Comparison of ENCODE assay signal across 20 cellular contexts in the genomic region with DNA sequence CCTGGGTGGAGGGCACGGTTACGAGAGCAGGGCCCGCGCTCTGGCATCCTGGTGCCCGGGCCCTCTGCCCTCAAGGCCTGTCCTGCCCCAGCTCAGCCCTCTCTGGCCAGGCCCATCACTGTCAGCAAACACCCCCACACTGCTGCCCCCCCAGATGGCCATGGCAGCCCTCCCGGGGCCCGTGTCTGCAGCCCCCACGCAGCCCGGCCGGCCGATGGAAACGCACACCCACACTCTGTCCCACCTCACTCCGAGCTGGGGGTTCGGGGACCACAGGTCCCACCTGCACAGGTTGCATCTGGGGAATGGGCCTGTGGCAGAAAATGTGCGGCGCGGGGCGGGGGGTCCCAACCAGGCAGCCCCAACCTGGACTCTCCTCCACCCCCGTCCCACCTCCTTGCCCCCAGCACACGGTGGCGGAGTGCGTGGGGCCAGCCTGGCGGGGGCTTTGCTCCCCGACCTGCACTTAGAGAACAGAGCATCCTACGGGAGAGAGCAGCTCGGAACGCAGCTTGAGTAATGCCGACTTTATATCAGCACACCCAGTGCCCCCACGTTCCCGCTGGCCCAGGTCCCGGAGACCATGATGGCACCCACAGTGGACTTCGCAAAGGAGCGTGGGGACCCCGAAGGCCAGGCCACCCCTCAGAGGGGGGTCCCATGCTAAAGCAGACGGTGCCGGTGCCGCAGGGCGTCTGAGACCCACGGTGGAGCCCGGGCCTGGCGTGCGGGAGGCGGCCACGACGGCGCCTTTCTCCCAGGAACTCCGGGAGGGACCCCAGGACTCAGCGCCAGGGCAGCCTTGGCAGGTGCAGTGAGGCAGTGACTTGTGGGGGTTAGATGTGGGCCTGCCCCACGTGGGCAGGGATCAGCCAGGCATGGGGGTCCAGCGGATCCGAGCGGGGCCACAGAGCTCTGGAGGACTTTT. TPM values are rescaled to one million over a fixed set of nuclear protein-coding genes. Genes with fewer than 3 reads are reported as not detected.
DNase-seq lines count a peak whose midpoint lies in the region; ATAC-seq, FAIRE-seq and TF ChIP-seq lines count a peak whose summit lies in the region.
"Had no signal": no experiment of that assay in that cellular context is flagged by ENCODE, and none has a peak within 500 bp of the region (broad histone marks: within the 10 kb centered on the region; RNA-seq: fewer than 3 reads in every experiment).

No MANE protein-coding gene starts in this region.

- H3K4me3 ChIP-seq in Peyer's patch (no peak overlapping the region), kidney (ENCODE audit: low read length in 2 of 2) (no peak overlapping the region), GM23248 (no peak overlapping the region)
- H3K4me3 ChIP-seq: A549, GM12878, SK-N-MC had no signal

- H3K27me3 ChIP-seq in Peyer's patch: no peaks in the 10 kb centered on the region
- H3K27me3 ChIP-seq in GM23248 (replicated peaks; ENCODE audit: insufficient read depth): no peaks in the 10 kb centered on the region

- no peak overlapping the region for H3K27ac Mint-ChIP-seq in activated CD4-positive, alpha-beta memory T cell treated with anti-CD3 and anti-CD28 coated beads for 36 hours
- H3K27ac Mint-ChIP-seq in activated CD4-positive, alpha-beta memory T cell treated with anti-CD3 and anti-CD28 coated beads, Interleukin-2, amount 10 ng/mL, durations not matched to agents 7 days and 5 days: no peak overlapping the region
- H3K27ac Mint-ChIP-seq: activated naive CD8-positive, alpha-beta T cell treated with anti-CD3 and anti-CD28 coated beads, Interleukin-2, amount 50 U/mL, for 24 hours; CD8-positive, alpha-beta memory T cell; immature natural killer cell had no signal

- H3F3A ChIP-seq in GM23248 (ENCODE audit: insufficient read depth): no peaks in the 10 kb centered on the region

- 88 to 90% methylated on average over 33 to 51 of the region's 52 CpGs for WGBS in GM23248 (ENCODE audit: low coverage in 1 of 2, low lambda C conversion rate in 2 of 2, missing lambda C conversion rate in 2 of 2), 2 experiments

- no peak for TF ChIP-seq CTCF in Peyer's patch (IDR thresholded peaks at IDR 0.05)
- TF ChIP-seq CTCF in kidney (IDR thresholded peaks at IDR 0.05; ENCODE audit: borderline replicate concordance, extremely low read depth, insufficient read depth): no peak

- POLR2A ChIA-PET in activated CD4-positive, alpha-beta memory T cell treated with anti-CD3 and anti-CD28 coated beads for 36 hours (lab: Charles Lee): no interaction called here
- POLR2A ChIA-PET in activated CD4-positive, alpha-beta memory T cell treated with anti-CD3 and anti-CD28 coated beads, Interleukin-2, amount 10 ng/mL, durations not matched to agents 7 days and 5 days (lab: Charles Lee): no interaction called here

- peaks cover 6% of the 10 kb centered on the region for H3K4me1 Mint-ChIP-seq in activated CD4-positive, alpha-beta memory T cell treated with anti-CD3 and anti-CD28 coated beads for 36 hours (ENCODE audit: low read depth)
- peaks cover 6% of the 10 kb centered on the region for H3K4me1 Mint-ChIP-seq in activated CD4-positive, alpha-beta memory T cell treated with anti-CD3 and anti-CD28 coated beads, Interleukin-2, amount 10 ng/mL, durations not matched to agents 7 days and 5 days
- H3K4me1 Mint-ChIP-seq: central memory CD8-positive, alpha-beta T cell had no signal

- H3K27ac ChIP-seq in Peyer's patch (no peak overlapping the region), kidney (ENCODE audit: low read depth in 2 of 2, low read length in 2 of 2) (no peak overlapping the region), GM23248 (no peak overlapping the region)
- H3K27ac ChIP-seq: A549, SK-N-MC had no signal

- H4K20me1 ChIP-seq in GM23248 (ENCODE audit: insufficient read depth): no peaks in the 10 kb centered on the region

- peaks cover 2% of the 10 kb centered on the region for H3K36me3 Mint-ChIP-seq in activated CD4-positive, alpha-beta memory T cell treated with anti-CD3 and anti-CD28 coated beads for 36 hours
- H3K36me3 Mint-ChIP-seq in activated CD4-positive, alpha-beta memory T cell treated with anti-CD3 and anti-CD28 coated beads, Interleukin-2, amount 10 ng/mL, durations not matched to agents 7 days and 5 days (ENCODE audit: low read depth): no peaks in the 10 kb centered on the region
- H3K36me3 Mint-ChIP-seq: immature natural killer cell had no signal

- H3K9me2 ChIP-seq in GM23248 (ENCODE audit: insufficient read depth): no peaks in the 10 kb centered on the region

- no peak overlapping the region for H3K4me3 Mint-ChIP-seq in activated CD4-positive, alpha-beta memory T cell treated with anti-CD3 and anti-CD28 coated beads for 36 hours
- no peak overlapping the region for H3K4me3 Mint-ChIP-seq in activated CD4-positive, alpha-beta memory T cell treated with anti-CD3 and anti-CD28 coated beads, Interleukin-2, amount 10 ng/mL, durations not matched to agents 7 days and 5 days
- H3K4me3 Mint-ChIP-seq: activated naive CD8-positive, alpha-beta T cell treated with anti-CD3 and anti-CD28 coated beads, Interleukin-2, amount 50 U/mL, for 24 hours; central memory CD8-positive, alpha-beta T cell; immature natural killer cell had no signal

- H3K9me3 Mint-ChIP-seq in activated CD4-positive, alpha-beta memory T cell treated with anti-CD3 and anti-CD28 coated beads for 36 hours: no peaks in the 10 kb centered on the region
- no peaks in the 10 kb centered on the region for H3K9me3 Mint-ChIP-seq in activated CD4-positive, alpha-beta memory T cell treated with anti-CD3 and anti-CD28 coated beads, Interleukin-2, amount 10 ng/mL, durations not matched to agents 7 days and 5 days
- H3K9me3 Mint-ChIP-seq: activated naive CD8-positive, alpha-beta T cell treated with anti-CD3 and anti-CD28 coated beads, Interleukin-2, amount 50 U/mL, for 24 hours; CD8-positive, alpha-beta memory T cell; central memory CD8-positive, alpha-beta T cell; immature natural killer cell had no signal

- in situ Hi-C loops in GM23248 (cut with MboI): no loop called here

- H2AFZ ChIP-seq in GM23248: no peak overlapping the region

- FAIRE-seq in kidney (lab: Jason Lieb, UNC) (no peak), RCC 7860 (lab: Jason Lieb, UNC) (no peak)
- FAIRE-seq: A549, endothelial cell of umbilical vein, GM12878 had no signal

- no peak for TF ChIP-seq POLR2A in Peyer's patch (IDR thresholded peaks at IDR 0.05)

- H3K27me3 Mint-ChIP-seq in activated CD4-positive, alpha-beta memory T cell treated with anti-CD3 and anti-CD28 coated beads for 36 hours: peaks cover 2% of the 10 kb centered on the region
- peaks cover 3% of the 10 kb centered on the region for H3K27me3 Mint-ChIP-seq in activated CD4-positive, alpha-beta memory T cell treated with anti-CD3 and anti-CD28 coated beads, Interleukin-2, amount 10 ng/mL, durations not matched to agents 7 days and 5 days
- H3K27me3 Mint-ChIP-seq: activated naive CD8-positive, alpha-beta T cell treated with anti-CD3 and anti-CD28 coated beads, Interleukin-2, amount 50 U/mL, for 24 hours; CD8-positive, alpha-beta memory T cell; central memory CD8-positive, alpha-beta T cell had no signal

- no peak overlapping the region for H3K9ac ChIP-seq in kidney (ENCODE audit: low read length in 2 of 2)
- H3K9ac ChIP-seq in GM23248: no peak overlapping the region

- H3K4me2 ChIP-seq in GM23248 (ENCODE audit: unreplicated experiment): no peak overlapping the region

- CTCF ChIA-PET in activated CD4-positive, alpha-beta memory T cell treated with anti-CD3 and anti-CD28 coated beads for 36 hours (lab: Charles Lee): no interaction called here
- CTCF ChIA-PET in activated CD4-positive, alpha-beta memory T cell treated with anti-CD3 and anti-CD28 coated beads, Interleukin-2, amount 10 ng/mL, durations not matched to agents 7 days and 5 days (lab: Charles Lee): no interaction called here

- peaks cover 0 to 14% (median 9%) of the 10 kb centered on the region in 4 donors for H3K4me1 ChIP-seq in Peyer's patch
- peaks cover 0 to 8% of the 10 kb centered on the region in 2 donors for H3K4me1 ChIP-seq in kidney (ENCODE audit: control insufficient read depth in 1 of 2, insufficient read depth in 1 of 2, low read depth in 1 of 2, low read length in 2 of 2)
- no peaks in the 10 kb centered on the region for H3K4me1 ChIP-seq in GM23248 (ENCODE audit: insufficient read depth)

- peak; percentile 8 for DNase-seq in activated CD4-positive, alpha-beta memory T cell treated with anti-CD3 and anti-CD28 coated beads for 36 hours
- DNase-seq in activated CD4-positive, alpha-beta memory T cell treated with anti-CD3 and anti-CD28 coated beads, Interleukin-2, amount 10 ng/mL, durations not matched to agents 7 days and 5 days: no peak
- DNase-seq in Peyer's patch (peak in 2 of 3 donors; percentile 43 to 45), kidney (peak; percentile 74), RCC 7860 (ENCODE audit: low spot score) (no peak), GM23248 (no peak), DMS79 treated with DMSO at 0.1 percent for 48 hours (lab: John Stamatoyannopoulos, UW) (no peak)
- peak; percentile 2 for DNase-seq in stimulated activated naive CD8-positive, alpha-beta T cell treated with anti-CD3 and anti-CD28 coated beads, Interleukin-15, Interleukin-2, amounts not matched to agents 100 U/mL and 50 U/mL, for 24 hours
- DNase-seq: activated naive CD8-positive, alpha-beta T cell treated with anti-CD3 and anti-CD28 coated beads, Interleukin-2, amount 50 U/mL, for 24 hours; immature natural killer cell; Karpas-422; midbrain; NCI-H345; occipital lobe had no signal

- H3K9me3 ChIP-seq in Peyer's patch: no peaks in the 10 kb centered on the region
- no peaks in the 10 kb centered on the region for H3K9me3 ChIP-seq in kidney (ENCODE audit: control insufficient read depth in 1 of 2, low read length in 2 of 2)
- no peaks in the 10 kb centered on the region for H3K9me3 ChIP-seq in GM23248 (ENCODE audit: low read depth)
- H3K9me3 ChIP-seq: A549 had no signal

- intact Hi-C loops in activated CD4-positive, alpha-beta memory T cell treated with anti-CD3 and anti-CD28 coated beads for 36 hours (cut with micrococcal nuclease): no loop called here
- intact Hi-C loops in kidney (cut with DNase I): no loop called here

- no peak for ATAC-seq in stimulated activated naive CD8-positive, alpha-beta T cell treated with anti-CD3 and anti-CD28 coated beads, Interleukin-15, Interleukin-2, amounts not matched to agents 100 U/mL and 50 U/mL, for 24 hours
- ATAC-seq: A549; activated naive CD8-positive, alpha-beta T cell treated with anti-CD3 and anti-CD28 coated beads, Interleukin-2, amount 50 U/mL, for 24 hours; GM12878 had no signal

- H3K79me2 ChIP-seq in GM23248 (ENCODE audit: insufficient read depth): no peaks in the 10 kb centered on the region

- H3K36me3 ChIP-seq in Peyer's patch (no peaks in the 10 kb centered on the region), kidney (ENCODE audit: control insufficient read depth in 1 of 2, insufficient read depth in 2 of 2, low read length in 2 of 2) (no peaks in the 10 kb centered on the region), GM23248 (ENCODE audit: low read depth) (no peaks in the 10 kb centered on the region)

RNA-seq across cellular contexts. Expression of a gene that starts 7.5 kb away (rescaled TPM):
- not detected for total RNA-seq in activated CD4-positive, alpha-beta memory T cell treated with anti-CD3 and anti-CD28 coated beads for 36 hours
- total RNA-seq in activated CD4-positive, alpha-beta memory T cell treated with anti-CD3 and anti-CD28 coated beads, Interleukin-2, amount 10 ng/mL, durations not matched to agents 7 days and 5 days: not detected
- 1 to 10 TPM in 1 of 4 donors, not detected in 3; 1.3 TPM for total RNA-seq in Peyer's patch
- total RNA-seq in kidney: 2.3 TPM
- 0.28 TPM for polyA plus RNA-seq in kidney (ENCODE audit: insufficient read depth, low read depth, low replicate concordance)
- total RNA-seq in GM23248 (2014; rRNA removed; shearing (Covaris generic)): not detected in 2 replicates
- not detected in 2 replicates for polyA plus RNA-seq in GM23248 (2016; fragmentation: Nextera tagmentation; extraction: Ambion mirVana)
- total RNA-seq: CD8-positive, alpha-beta memory T cell; endothelial cell of umbilical vein; occipital lobe had no signal
- polyA plus RNA-seq: CD8-positive, alpha-beta memory T cell; endothelial cell of umbilical vein; GM12878; immature natural killer cell had no signal

RNA-seq across cellular contexts. Expression of a gene that starts 34.3 kb away (rescaled TPM):
- 10 to 100 TPM; 19.5 to 20.5 TPM for total RNA-seq in activated CD4-positive, alpha-beta memory T cell treated with anti-CD3 and anti-CD28 coated beads for 36 hours
- 10 to 100 TPM; 18.6 to 19.9 TPM for total RNA-seq in activated CD4-positive, alpha-beta memory T cell treated with anti-CD3 and anti-CD28 coated beads, Interleukin-2, amount 10 ng/mL, durations not matched to agents 7 days and 5 days
- total RNA-seq in Peyer's patch: 10 to 100 TPM; 14.0 to 32.0 (median 22.7) TPM
- total RNA-seq in kidney: 14.8 TPM
- 8.6 TPM for polyA plus RNA-seq in kidney (ENCODE audit: insufficient read depth, low read depth, low replicate concordance)
- total RNA-seq in GM23248 (2014; rRNA removed; shearing (Covaris generic)): 5.2 and 13.1 TPM in 2 replicates
- 11.0 and 11.4 TPM in 2 replicates for polyA plus RNA-seq in GM23248 (2016; fragmentation: Nextera tagmentation; extraction: Ambion mirVana)

Comparison
In these comparisons a context has a peak if more than half of its experiments do, and no peak if none do; other contexts are left out.
1. DNase-seq: peak in activated CD4-positive, alpha-beta memory T cell treated with anti-CD3 and anti-CD28 coated beads for 36 hours (single experiment), Peyer's patch (2 of 3), kidney (single experiment) and stimulated activated naive CD8-positive, alpha-beta T cell treated with anti-CD3 and anti-CD28 coated beads, Interleukin-15, Interleukin-2, amounts not matched to agents 100 U/mL and 50 U/mL, for 24 hours (single experiment); none in activated CD4-positive, alpha-beta memory T cell treated with anti-CD3 and anti-CD28 coated beads, Interleukin-2, amount 10 ng/mL, durations not matched to agents 7 days and 5 days (single experiment), RCC 7860 (single experiment), GM23248 (single experiment) and DMS79 treated with DMSO at 0.1 percent for 48 hours (single experiment).